ENCODE assay signal across 13 cellular contexts in genomic region chr18:49681387-49681786, GRCh38.
DNase-seq lines count a peak whose midpoint lies in the region; ATAC-seq and TF ChIP-seq lines count a peak whose summit lies in the region.
"Had no signal": no experiment of that assay in that cellular context is flagged by ENCODE, and none has a peak within 500 bp of the region (broad histone marks: within the 10 kb centered on the region; RNA-seq: fewer than 3 reads in every experiment).

No MANE protein-coding gene starts in this region.

- no peak for TF ChIP-seq CTCF in stomach (IDR thresholded peaks at IDR 0.05)

- no peaks in the 10 kb centered on the region for H3K9me3 ChIP-seq in stomach
- H3K9me3 ChIP-seq: BLaER1 treated with 17β-estradiol and CSF1 and Interleukin-3, amounts not matched to agents 10 nM and 100 nM had no signal

- TF ChIP-seq POLR2A in stomach (IDR thresholded peaks at IDR 0.05) = no peak

- no peak overlapping the region for H3K27ac ChIP-seq in stomach
- H3K27ac ChIP-seq: BLaER1 treated with 17β-estradiol and CSF1 and Interleukin-3, amounts not matched to agents 10 nM and 100 nM; HL-60 had no signal

- intact Hi-C loops in stomach (cut with DNase I; ENCODE audit: low total_unique reads) = no loop called here

- ATAC-seq in GM19351 (IDR thresholded peaks at IDR 0.05; ENCODE audit: unreplicated experiment) (no peak), GM21717 (IDR thresholded peaks at IDR 0.05; ENCODE audit: unreplicated experiment) (no peak)

- no peaks in the 10 kb centered on the region for H3K27me3 ChIP-seq in stomach
- H3K27me3 ChIP-seq: BLaER1 treated with 17β-estradiol and CSF1 and Interleukin-3, amounts not matched to agents 10 nM and 100 nM had no signal

- H3K36me3 ChIP-seq in stomach = no peaks in the 10 kb centered on the region
- H3K36me3 ChIP-seq: BLaER1 treated with 17β-estradiol and CSF1 and Interleukin-3, amounts not matched to agents 10 nM and 100 nM had no signal

- WGBS in stomach, 5 donors = 65 to 73% (median 67%) methylated on average over 4 of the region's 4 CpGs

- DNase-seq in COLO668 (lab: John Stamatoyannopoulos, UW; ENCODE audit: unreplicated experiment) = peak; percentile 59
- DNase-seq in NCI-H146 (lab: John Stamatoyannopoulos, UW) = peak; percentile 96
- peak; percentile 26 for DNase-seq in NCI-H510A (lab: John Stamatoyannopoulos, UW)
- peak; percentile 23 for DNase-seq in SHP77 treated with DMSO at 0.1 percent for 48 hours (lab: John Stamatoyannopoulos, UW)
- no peak for DNase-seq in stomach
- no peak for DNase-seq in activated gamma-delta T cell treated with Interleukin-2 at 50 U/mL for 16 hours
- DNase-seq: H9, NCI-H1417 treated with DMSO at 0.1 percent for 48 hours, NCI-H2081 treated with DMSO at 0.1 percent for 48 hours had no signal

- H3K4me1 ChIP-seq in stomach = no peaks in the 10 kb centered on the region

- H3K4me3 ChIP-seq in stomach = no peak overlapping the region
- H3K4me3 ChIP-seq: BLaER1 treated with 17β-estradiol and CSF1 and Interleukin-3, amounts not matched to agents 10 nM and 100 nM had no signal

- TF ChIP-seq EP300 in stomach (IDR thresholded peaks at IDR 0.05) = no peak

Comparison
In these comparisons a context has a peak if more than half of its experiments do, and no peak if none do; other contexts are left out.
1. DNase-seq: peak in COLO668 (single experiment), NCI-H146 (single experiment), NCI-H510A (single experiment) and SHP77 treated with DMSO at 0.1 percent for 48 hours (single experiment); none in stomach (single experiment) and activated gamma-delta T cell treated with Interleukin-2 at 50 U/mL for 16 hours (single experiment).